Comparison of ENCODE assay signal across 1 cellular context in genomic region chr12:12502130-12502812, GRCh38.
TF ChIP-seq lines count a peak whose summit lies in the region.

No MANE protein-coding gene starts in this region.

TF ChIP-seq in HEK293, 187 proteins besides CTCF, POLR2A, EP300 and RAD21:
- TF ChIP-seq SCRT2 (tag by site-specific recombination; IDR thresholded peaks at IDR 0.05) (peak; percentile 83), SCRT1 (tag by site-specific recombination; IDR thresholded peaks at IDR 0.05; ENCODE audit: borderline replicate concordance) (peak; percentile 55; the same call in 1 of the 2 replicates)
TF ChIP-seq in HEK293: peak in this region for 2; not testable (repeated sequence) for 185.
